ENCODE assay signal across 21 cellular contexts in the genomic region with DNA sequence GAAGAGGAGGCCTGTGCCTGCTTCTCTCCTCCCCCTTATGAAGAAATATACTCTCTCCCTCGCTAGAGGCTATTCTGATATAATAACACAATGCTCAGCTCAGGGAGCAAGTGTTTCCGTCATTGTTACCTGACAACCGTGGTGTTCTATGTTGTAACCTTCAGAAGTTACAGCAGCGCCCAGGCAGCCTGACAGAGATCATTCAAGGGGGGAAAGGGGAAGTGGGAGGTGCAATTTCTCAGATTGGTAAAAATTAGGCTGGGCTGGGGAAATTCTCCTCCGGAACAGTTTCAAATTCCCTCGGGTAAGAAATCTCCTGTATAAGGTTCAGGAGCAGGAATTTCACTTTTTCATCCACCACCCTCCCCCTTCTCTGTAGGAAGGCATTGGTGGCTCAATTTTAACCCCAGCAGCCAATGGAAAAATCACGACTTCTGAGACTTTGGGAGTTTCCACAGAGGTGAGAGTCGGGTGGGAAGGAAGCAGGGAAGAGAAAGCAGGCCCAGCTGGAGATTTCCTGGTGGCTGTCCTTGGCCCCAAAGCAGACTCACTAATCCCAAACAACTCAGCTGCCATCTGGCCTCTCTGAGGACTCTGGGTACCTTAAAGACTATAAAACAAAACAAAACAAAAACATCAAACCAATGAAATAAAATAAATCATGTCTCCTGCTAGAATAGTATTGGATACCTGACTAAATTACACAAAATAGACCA. TPM values are rescaled to one million over a fixed set of nuclear protein-coding genes. Genes with fewer than 3 reads are reported as not detected.
A peak's percentile ranks its signal among the peaks of the same experiment; 100 is the strongest.
DNase-seq lines count a peak whose midpoint lies in the region; ATAC-seq and TF ChIP-seq lines count a peak whose summit lies in the region.
"Had no signal": no experiment of that assay in that cellular context is flagged by ENCODE, and none has a peak within 500 bp of the region (broad histone marks: within the 10 kb centered on the region; RNA-seq: fewer than 3 reads in every experiment).

No MANE protein-coding gene starts in this region.

- peaks cover 12% of the 10 kb centered on the region for H3K4me1 Mint-ChIP-seq in stimulated activated memory B cell treated with anti-CD40 and anti-IgM and Interleukin-4, amounts not matched to agents 10 μg/mL and 1 μg/mL and 100 μg/mL, for 72 hours
- H3K4me1 Mint-ChIP-seq: T-cell had no signal

- no peak overlapping the region for H3K4ac ChIP-seq in trophoblast cell (ENCODE audit: low read depth, low read length)

- no peak overlapping the region for H3K4me3 Mint-ChIP-seq in stimulated activated memory B cell treated with anti-CD40 and anti-IgM and Interleukin-4, amounts not matched to agents 10 μg/mL and 1 μg/mL and 100 μg/mL, for 72 hours
- H3K4me3 Mint-ChIP-seq: T-cell had no signal

- H3K4me3 ChIP-seq in WERI-Rb-1 (ENCODE audit: low read depth, low read length) (peak overlapping the region; percentile 11; the same call in 1 of the 2 replicates), body of pancreas (no peak overlapping the region), trophoblast cell (ENCODE audit: low read depth, low read length) (no peak overlapping the region)
- H3K4me3 ChIP-seq: SK-N-MC had no signal

- H2BK120ac ChIP-seq in trophoblast cell (ENCODE audit: insufficient read depth, low read length, poor library complexity): no peak overlapping the region

- H2BK12ac ChIP-seq in trophoblast cell (ENCODE audit: low read length): no peak overlapping the region

- H3K9me3 Mint-ChIP-seq in stimulated activated memory B cell treated with anti-CD40 and anti-IgM and Interleukin-4, amounts not matched to agents 10 μg/mL and 1 μg/mL and 100 μg/mL, for 72 hours: peaks cover 2% of the 10 kb centered on the region
- H3K9me3 Mint-ChIP-seq: T-cell had no signal

- H3K14ac ChIP-seq in trophoblast cell (ENCODE audit: low read length): no peak overlapping the region

- H3K9ac ChIP-seq in trophoblast cell (ENCODE audit: low read length): no peak overlapping the region

- H2AK5ac ChIP-seq in trophoblast cell (ENCODE audit: low read length): no peak overlapping the region

- H3K27ac ChIP-seq in WERI-Rb-1 (peak overlapping the region; percentile 46), body of pancreas (no peak overlapping the region), trophoblast cell (ENCODE audit: low read depth, low read length) (no peak overlapping the region)
- H3K27ac ChIP-seq: SK-N-MC had no signal

- peaks cover 88% of the 10 kb centered on the region for H3K27me3 Mint-ChIP-seq in stimulated activated memory B cell treated with anti-CD40 and anti-IgM and Interleukin-4, amounts not matched to agents 10 μg/mL and 1 μg/mL and 100 μg/mL, for 72 hours

- H4K91ac ChIP-seq in trophoblast cell (ENCODE audit: low read depth, low read length): no peak overlapping the region

- H4K8ac ChIP-seq in trophoblast cell (ENCODE audit: low read depth, low read length): no peak overlapping the region

- no peak overlapping the region for H3K23ac ChIP-seq in trophoblast cell (ENCODE audit: low read length)

- no peaks in the 10 kb centered on the region for H3K27me3 ChIP-seq in WERI-Rb-1 (ENCODE audit: insufficient read depth, low read depth, severe bottlenecking)
- no peaks in the 10 kb centered on the region for H3K27me3 ChIP-seq in body of pancreas
- no peaks in the 10 kb centered on the region for H3K27me3 ChIP-seq in trophoblast cell (ENCODE audit: insufficient read depth, low read length)

- 58 to 72% methylated on average over 8 of the region's 8 CpGs for WGBS in body of pancreas, 2 donors
- no CpG with 5 or more reads among the region's 8 CpGs for WGBS in trophoblast cell (ENCODE audit: extremely low coverage, insufficient coverage, insufficient read length)

- no peak overlapping the region for H2AFZ ChIP-seq in trophoblast cell (ENCODE audit: insufficient read depth, low read length, poor library complexity)

- intact Hi-C loops in body of pancreas (cut with DNase I): no loop called here

- H3K36me3 Mint-ChIP-seq in stimulated activated memory B cell treated with anti-CD40 and anti-IgM and Interleukin-4, amounts not matched to agents 10 μg/mL and 1 μg/mL and 100 μg/mL, for 72 hours: no peaks in the 10 kb centered on the region
- H3K36me3 Mint-ChIP-seq: CD14-positive monocyte, T-cell had no signal

- H3K4me1 ChIP-seq in body of pancreas: no peaks in the 10 kb centered on the region
- H3K4me1 ChIP-seq in trophoblast cell (ENCODE audit: control insufficient read depth in 1 of 2, insufficient read depth in 2 of 2, low read length in 2 of 2): no peaks in the 10 kb centered on the region
- H3K4me1 ChIP-seq: Caco-2 had no signal

- H2BK5ac ChIP-seq in trophoblast cell (ENCODE audit: low read depth, low read length, poor library complexity): no peak overlapping the region

- no peak overlapping the region for H3K18ac ChIP-seq in trophoblast cell (ENCODE audit: low read length)

- TF ChIP-seq POLR2A in body of pancreas (IDR thresholded peaks at IDR 0.05): no peak

- DNase-seq in NOMO-1 (lab: John Stamatoyannopoulos, UW; ENCODE audit: unreplicated experiment in 2 of 2) (peak; percentile 9 to 31), NOMO-1 treated with dmso at 0.1 percent for 144 hours (lab: John Stamatoyannopoulos, UW; ENCODE audit: unreplicated experiment) (no peak), NCI-H524 (lab: John Stamatoyannopoulos, UW) (peak; percentile 38 to 63), WERI-Rb-1 (peak; percentile 67), body of pancreas (no peak), trophoblast cell (no peak)
- DNase-seq: Caco-2, DND-41, GF-D8, MV-4-11, NCI-H1436 treated with DMSO at 0.1 percent for 48 hours, NCI-H2081 treated with DMSO at 0.1 percent for 48 hours, NCI-H226, NCI-H748 treated with DMSO at 0.1 percent for 48 hours, PC-3, T-cell had no signal

- H3K36me3 ChIP-seq in WERI-Rb-1 (no peaks in the 10 kb centered on the region), body of pancreas (replicated peaks in 1 of 2; ENCODE audit: insufficient read depth in 1 of 2, low read depth in 2 of 2) (no peaks in the 10 kb centered on the region), trophoblast cell (ENCODE audit: control insufficient read depth in 1 of 2, insufficient read depth in 2 of 2, low read length in 2 of 2) (no peaks in the 10 kb centered on the region)

- H3K9me3 ChIP-seq in WERI-Rb-1 (ENCODE audit: severe bottlenecking): peaks cover 7% of the 10 kb centered on the region
- no peaks in the 10 kb centered on the region for H3K9me3 ChIP-seq in body of pancreas
- H3K9me3 ChIP-seq in trophoblast cell (ENCODE audit: insufficient read depth, low read depth, low read length): no peaks in the 10 kb centered on the region
- H3K9me3 ChIP-seq: Caco-2 had no signal

- no peak overlapping the region for H3K27ac Mint-ChIP-seq in stimulated activated memory B cell treated with anti-CD40 and anti-IgM and Interleukin-4, amounts not matched to agents 10 μg/mL and 1 μg/mL and 100 μg/mL, for 72 hours
- H3K27ac Mint-ChIP-seq: CD14-positive monocyte, T-cell had no signal

- H3K4me2 ChIP-seq in trophoblast cell (ENCODE audit: low read length): no peak overlapping the region

- no peaks in the 10 kb centered on the region for H3K79me2 ChIP-seq in trophoblast cell (ENCODE audit: control insufficient read depth, insufficient read depth, low read length, poor library complexity)

- ATAC-seq in stimulated activated memory B cell treated with anti-CD40 and anti-IgM and Interleukin-4, amounts not matched to agents 10 μg/mL and 1 μg/mL and 100 μg/mL, for 72 hours: peak; percentile 55
- ATAC-seq in body of pancreas: no peak
- ATAC-seq in HG03159 (IDR thresholded peaks at IDR 0.05; ENCODE audit: unreplicated experiment): no peak
- ATAC-seq: PC-3, T-cell had no signal

- TF ChIP-seq CTCF in WERI-Rb-1 (IDR thresholded peaks at IDR 0.05; ENCODE audit: low read depth, low read length) (no peak), body of pancreas (IDR thresholded peaks at IDR 0.05) (no peak)

- no peaks in the 10 kb centered on the region for H3K79me1 ChIP-seq in trophoblast cell (ENCODE audit: low read length)

- no peak overlapping the region for H4K12ac ChIP-seq in trophoblast cell (ENCODE audit: low read depth, low read length)

RNA-seq across cellular contexts. Expression of gene TMEM174, which starts 1.3 kb away (rescaled TPM):
- total RNA-seq in body of pancreas: not detected
- polyA plus RNA-seq in trophoblast cell (2013): not detected in 2 replicates
- total RNA-seq: A172, Caco-2, PC-3, T-cell had no signal
- polyA plus RNA-seq: CD14-positive monocyte had no signal

RNA-seq across cellular contexts. Expression of gene TMEM171, which starts 53.9 kb away (rescaled TPM):
- 1 to 10 TPM in 1 of 2 donors, not detected in 1; 1.8 TPM for total RNA-seq in body of pancreas
- polyA plus RNA-seq in trophoblast cell (2013): 1.6 and 1.8 TPM in 2 replicates
- polyA plus RNA-seq: CD14-positive monocyte had no signal

Comparison
In these comparisons a context has a peak if more than half of its experiments do, and no peak if none do; other contexts are left out.
1. DNase-seq: peak in NOMO-1 (2 of 2), NCI-H524 (2 of 2) and WERI-Rb-1 (single experiment); none in NOMO-1 treated with dmso at 0.1 percent for 144 hours (single experiment), body of pancreas (0 of 4) and trophoblast cell (0 of 2).